21 cellular contexts compared by ENCODE assay signal in genomic region chr14:81447018-81447770, GRCh38. TPM values are rescaled to one million over a fixed set of nuclear protein-coding genes. Genes with fewer than 3 reads are reported as not detected.
"Had no signal": no experiment of that assay in that cellular context is flagged by ENCODE, and none has a peak within 500 bp of the region (broad histone marks: within the 10 kb centered on the region; RNA-seq: fewer than 3 reads in every experiment).

No MANE protein-coding gene starts in this region.

- H3K4me2 ChIP-seq: hepatocyte, SK-N-SH had no signal

- H3K9me3 ChIP-seq: SK-N-SH, thoracic aorta had no signal

- H2AFZ ChIP-seq: hepatocyte had no signal

- H3K4me1 Mint-ChIP-seq: stimulated activated effector memory CD8-positive, alpha-beta T cell treated with anti-CD3 and anti-CD28 coated beads, Interleukin-12 subunit alpha, Interleukin-12 subunit beta, amount 100 ng/mL, for 72 hours; T-cell had no signal

- H3K4me3 Mint-ChIP-seq: activated CD8-positive, alpha-beta T cell treated with anti-CD3 and anti-CD28 coated beads, Interleukin-2, amount 10 ng/mL, durations not matched to agents 7 days and 5 days; activated naive CD4-positive, alpha-beta T cell treated with anti-CD3 and anti-CD28 coated beads for 36 hours; activated T-cell treated with anti-CD3 and anti-CD28 coated beads, Interleukin-2, amount 50 U/mL, for 4 hours; brain; nephron progenitor cell; stimulated activated effector memory CD8-positive, alpha-beta T cell treated with anti-CD3 and anti-CD28 coated beads, Interleukin-12 subunit alpha, Interleukin-12 subunit beta, amount 100 ng/mL, for 72 hours; T-cell had no signal

- H3K27ac ChIP-seq: hepatocyte, thoracic aorta had no signal

- H3K9ac ChIP-seq: SK-N-SH had no signal

- H3K9me3 Mint-ChIP-seq: activated naive CD4-positive, alpha-beta T cell treated with anti-CD3 and anti-CD28 coated beads for 36 hours; activated T-cell treated with anti-CD3 and anti-CD28 coated beads, Interleukin-2, amount 50 U/mL, for 4 hours; stimulated activated effector memory CD8-positive, alpha-beta T cell treated with anti-CD3 and anti-CD28 coated beads, Interleukin-12 subunit alpha, Interleukin-12 subunit beta, amount 100 ng/mL, for 72 hours; T-cell had no signal

- H3K27me3 ChIP-seq: hepatocyte had no signal

- H3K36me3 Mint-ChIP-seq: brain; stimulated activated effector memory CD8-positive, alpha-beta T cell treated with anti-CD3 and anti-CD28 coated beads, Interleukin-12 subunit alpha, Interleukin-12 subunit beta, amount 100 ng/mL, for 72 hours; T-cell had no signal

- ATAC-seq: activated CD8-positive, alpha-beta T cell treated with anti-CD3 and anti-CD28 coated beads, Interleukin-2, amount 10 ng/mL, durations not matched to agents 7 days and 5 days; activated T-cell treated with anti-CD3 and anti-CD28 coated beads, Interleukin-2, amount 50 U/mL, for 4 hours; stimulated activated effector memory CD8-positive, alpha-beta T cell treated with anti-CD3 and anti-CD28 coated beads, Interleukin-12 subunit alpha, Interleukin-12 subunit beta, amount 100 ng/mL, for 72 hours; T-cell had no signal

- DNase-seq: activated CD4-positive, alpha-beta T cell treated with anti-CD3 and anti-CD28 coated beads for 48 hours; activated CD4-positive, CD25-positive, alpha-beta regulatory T cell; activated CD8-positive, alpha-beta T cell treated with anti-CD3 and anti-CD28 coated beads, Interleukin-2, amount 10 ng/mL, durations not matched to agents 7 days and 5 days; activated naive CD4-positive, alpha-beta T cell treated with anti-CD3 and anti-CD28 coated beads for 36 hours; activated T-cell treated with anti-CD3 and anti-CD28 coated beads, Interleukin-2, amount 50 U/mL, for 4 hours; caudate nucleus; left cardiac atrium; midbrain; nephron progenitor cell; occipital lobe; posterior cingulate gyrus; SK-N-SH; stimulated activated CD4-positive, alpha-beta T cell treated with anti-CD3 and anti-CD28 coated beads, Interleukin-4, amount 100 ng/mL, for 24 hours; T-cell; T-helper 9 cell had no signal

- H3K27ac Mint-ChIP-seq: activated CD8-positive, alpha-beta T cell treated with anti-CD3 and anti-CD28 coated beads, Interleukin-2, amount 10 ng/mL, durations not matched to agents 7 days and 5 days; activated naive CD4-positive, alpha-beta T cell treated with anti-CD3 and anti-CD28 coated beads for 36 hours; nephron progenitor cell; stimulated activated effector memory CD8-positive, alpha-beta T cell treated with anti-CD3 and anti-CD28 coated beads, Interleukin-12 subunit alpha, Interleukin-12 subunit beta, amount 100 ng/mL, for 72 hours; T-cell had no signal

- H3K4me3 ChIP-seq: hepatocyte, lung, skin epidermis, thoracic aorta had no signal

- H3K79me2 ChIP-seq: hepatocyte had no signal

- H3K36me3 ChIP-seq: thoracic aorta had no signal

RNA-seq across cellular contexts. Expression of gene STON2, which starts 47.1 kb away (rescaled TPM):
- polyA plus RNA-seq: SK-N-SH had no signal
